8 cellular contexts compared by ENCODE assay signal in genomic region chr19:3699741-3700241, GRCh38. TPM values are rescaled to one million over a fixed set of nuclear protein-coding genes. Genes with fewer than 3 reads are reported as not detected.
A peak's percentile ranks its signal among the peaks of the same experiment; 100 is the strongest.
DNase-seq lines count a peak whose midpoint lies in the region; TF ChIP-seq lines count a peak whose summit lies in the region.

No MANE protein-coding gene starts in this region.

- H3K4me3 Mint-ChIP-seq in activated T-cell treated with anti-CD3 and anti-CD28 coated beads, Interleukin-2, amount 50 U/mL, for 24 hours = peak overlapping the region; percentile 90

- H3K4me1 ChIP-seq in HUES6 (ENCODE audit: control insufficient read depth, insufficient read depth, low read length) (no peaks in the 10 kb centered on the region; the same call in 1 of the 2 replicates), mammary epithelial cell (ENCODE audit: insufficient read depth, low read length) (no peaks in the 10 kb centered on the region), mucosa of stomach (ENCODE audit: control insufficient read depth, insufficient read depth, low read length) (peaks cover 4% of the 10 kb centered on the region)

- peaks cover 51% of the 10 kb centered on the region for H3K79me2 ChIP-seq in mammary epithelial cell (ENCODE audit: insufficient read depth, low read length)

- H3K4me2 ChIP-seq in mammary epithelial cell (ENCODE audit: insufficient read depth, low read depth, low read length) = peak overlapping the region; percentile 93

- peak overlapping the region; percentile 83 for H3K27ac Mint-ChIP-seq in activated T-cell treated with anti-CD3 and anti-CD28 coated beads, Interleukin-2, amount 50 U/mL, for 24 hours

- H3K4me1 Mint-ChIP-seq in activated T-cell treated with anti-CD3 and anti-CD28 coated beads, Interleukin-2, amount 50 U/mL, for 24 hours (ENCODE audit: low read depth) = peaks cover 24% of the 10 kb centered on the region

- H4K20me1 ChIP-seq in mammary epithelial cell (ENCODE audit: insufficient read depth, low read length) = no peaks in the 10 kb centered on the region

- H3K4me3 ChIP-seq in HUES6 (ENCODE audit: low read depth, low read length) (peak overlapping the region; percentile 87), mammary epithelial cell (replicated peaks in 1 of 3; ENCODE audit: insufficient read depth in 1 of 3, low read depth in 2 of 3, low read length in 3 of 3) (peak overlapping the region; percentile 55 to 97 (median 87)), mucosa of stomach (ENCODE audit: low read length) (peak overlapping the region; percentile 50)

- H3K36me3 Mint-ChIP-seq in activated T-cell treated with anti-CD3 and anti-CD28 coated beads, Interleukin-2, amount 50 U/mL, for 24 hours (ENCODE audit: low read depth) = peaks cover 4% of the 10 kb centered on the region

- dilution Hi-C loops in mammary epithelial cell (cut with HindIII; ENCODE audit: low sequenced_read_pairs) = no loop called here

- CTCF ChIA-PET in mammary epithelial cell (lab: Charles Lee; ENCODE audit: low non-redundant PET) = no interaction called here

- H3K36me3 ChIP-seq in HUES6 (ENCODE audit: control insufficient read depth, insufficient read depth, low read length) = peaks cover 3% of the 10 kb centered on the region; the same call in 1 of the 2 replicates
- H3K36me3 ChIP-seq in mammary epithelial cell (ENCODE audit: insufficient read depth, low read length) = no peaks in the 10 kb centered on the region
- H3K36me3 ChIP-seq in mucosa of stomach (ENCODE audit: control insufficient read depth, insufficient read depth, low read length) = no peaks in the 10 kb centered on the region

- H3K9ac ChIP-seq in HUES6 (ENCODE audit: low read length) (peak overlapping the region; percentile 83), mammary epithelial cell (ENCODE audit: insufficient read depth, low read length) (peak overlapping the region; percentile 71), mucosa of stomach (ENCODE audit: low read length) (peak overlapping the region; percentile 73)

- WGBS in mammary epithelial cell (ENCODE audit: low coverage, missing lambda C conversion rate) = 5% methylated on average over 10 of the region's 43 CpGs

- peak overlapping the region; percentile 88 for H2AFZ ChIP-seq in mammary epithelial cell (ENCODE audit: low read depth, low read length)

- no TSS peak for BruUV-seq in mammary epithelial cell (replicated peaks; lab: Mats Ljungman, UMichigan)

- no peaks in the 10 kb centered on the region for H3K9me3 ChIP-seq in HUES6 (ENCODE audit: control insufficient read depth, insufficient read depth, low read depth, low read length)
- H3K9me3 ChIP-seq in mammary epithelial cell (replicated peaks; ENCODE audit: insufficient read depth, low read length) = no peaks in the 10 kb centered on the region
- no peaks in the 10 kb centered on the region for H3K9me3 ChIP-seq in mucosa of stomach (ENCODE audit: control insufficient read depth, low read length)

- no peaks in the 10 kb centered on the region for H3K27me3 ChIP-seq in HUES6 (ENCODE audit: control insufficient read depth, insufficient read depth, low read length)
- no peaks in the 10 kb centered on the region for H3K27me3 ChIP-seq in mammary epithelial cell (ENCODE audit: insufficient read depth, low read length)
- H3K27me3 ChIP-seq in mucosa of stomach (ENCODE audit: control insufficient read depth, insufficient read depth, low read length) = no peaks in the 10 kb centered on the region

- H3K27me3 Mint-ChIP-seq in activated T-cell treated with anti-CD3 and anti-CD28 coated beads, Interleukin-2, amount 50 U/mL, for 24 hours = no peaks in the 10 kb centered on the region

- H3K27ac ChIP-seq in HUES6 (ENCODE audit: low read depth, low read length) (no peak overlapping the region), mammary epithelial cell (ENCODE audit: insufficient read depth, low read depth, low read length) (peak overlapping the region; percentile 37)

- DNase-seq in activated T-cell treated with anti-CD3 and anti-CD28 coated beads, Interleukin-2, amount 50 U/mL, for 24 hours = no peak
- DNase-seq in activated T-cell treated with anti-CD3 and anti-CD28 coated beads, Interleukin-2, amount 50 U/mL, for 1 hour = no peak
- no peak for DNase-seq in mammary epithelial cell
- no peak for DNase-seq in NCI-H1694 treated with DMSO at 0.1 percent for 48 hours (lab: John Stamatoyannopoulos, UW)
- no peak for DNase-seq in hepatic stellate cell (ENCODE audit: low spot score)
- DNase-seq in NCI-H774 (lab: John Stamatoyannopoulos, UW) = no peak

- in situ Hi-C loops in mammary epithelial cell (cut with MboI; ENCODE audit: low sequenced_read_pairs in 2 of 2) = no loop called here

- intact Hi-C loops in mammary epithelial cell (cut with micrococcal nuclease) = loop anchor here (1.0 to 10.0 kb wide), 3 partner anchors 33 to 375 kb away; partner anchors contain the start of gene CACTIN

- no peaks in the 10 kb centered on the region for H3K9me3 Mint-ChIP-seq in activated T-cell treated with anti-CD3 and anti-CD28 coated beads, Interleukin-2, amount 50 U/mL, for 24 hours

- no peak for TF ChIP-seq CTCF in mammary epithelial cell (conservative IDR thresholded peaks at IDR 0.05 in 1 of 2, IDR thresholded peaks at IDR 0.05 in 1 of 2; ENCODE audit: extremely low read depth in 1 of 2, insufficient read depth in 1 of 2, low read depth in 1 of 2, low read length in 2 of 2)

RNA-seq across cellular contexts. Expression of gene PIP5K1C, which starts 0.5 kb away (rescaled TPM):
- total RNA-seq in mammary epithelial cell = 10 to 100 TPM; 22.5 to 26.7 TPM
- 8.9 TPM for polyA plus RNA-seq in mammary epithelial cell
- polyA minus RNA-seq in mammary epithelial cell = 34.6 TPM

RNA-seq across cellular contexts. Expression of gene TJP3, which starts 8.4 kb away (rescaled TPM):
- total RNA-seq in mammary epithelial cell = under 1 TPM; 0.50 to 0.54 TPM
- 0.48 TPM for polyA plus RNA-seq in mammary epithelial cell
- polyA minus RNA-seq in mammary epithelial cell = 0.41 TPM
